Comparison of ENCODE assay signal across 9 cellular contexts in the genomic region with DNA sequence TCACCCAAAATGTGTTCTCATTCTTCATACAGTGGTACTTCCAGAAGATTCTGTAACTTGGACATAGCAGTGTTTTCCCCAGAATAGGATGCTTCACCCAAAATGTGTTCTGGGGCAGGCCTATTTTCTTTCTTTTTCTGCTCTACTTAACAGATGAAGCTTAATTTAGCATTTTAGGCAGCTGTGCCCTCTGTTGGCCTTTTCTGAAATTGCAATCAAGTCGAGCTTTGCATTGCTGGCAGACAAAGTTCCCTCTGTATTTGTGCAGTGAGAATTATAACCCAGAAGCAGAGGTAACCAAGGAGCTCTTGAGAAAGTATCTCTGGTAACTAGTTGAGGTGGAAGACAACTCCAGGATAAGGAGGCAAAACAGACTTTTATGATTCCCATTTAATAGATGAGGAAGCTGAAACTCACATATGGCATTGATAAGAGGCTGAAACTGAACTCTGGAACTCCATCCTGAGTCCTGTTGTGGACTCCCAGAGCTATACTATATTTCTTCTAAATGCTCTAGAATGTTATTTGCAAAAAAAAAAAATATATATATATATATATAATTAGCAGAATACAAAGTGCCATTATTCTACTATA. TPM values are rescaled to one million over a fixed set of nuclear protein-coding genes. Genes with fewer than 3 reads are reported as not detected.
A peak's percentile ranks its signal among the peaks of the same experiment; 100 is the strongest.
DNase-seq lines count a peak whose midpoint lies in the region; ATAC-seq and TF ChIP-seq lines count a peak whose summit lies in the region.
"Had no signal": no experiment of that assay in that cellular context is flagged by ENCODE, and none has a peak within 500 bp of the region (broad histone marks: within the 10 kb centered on the region; RNA-seq: fewer than 3 reads in every experiment).

No MANE protein-coding gene starts in this region.

- DNase-seq in BJ (ENCODE audit: low read depth) (no peak), GM13977 (ENCODE audit: low spot score) (peak; percentile 53), LNCaP clone FGC (ENCODE audit: low read depth) (peak; percentile 26), dermis blood vessel endothelial cell (peak; percentile 68), middle frontal gyrus (ENCODE audit: extremely low spot score, low spot score) (peak; percentile 31), omental fat pad (ENCODE audit: low spot score) (no peak)

- H3K4me3 ChIP-seq in BJ (ENCODE audit: low read depth, low read length) = no peak overlapping the region
- no peak overlapping the region for H3K4me3 ChIP-seq in LNCaP clone FGC (ENCODE audit: low read depth, low read length)
- H3K4me3 ChIP-seq: SJSA1 had no signal

- no peaks in the 10 kb centered on the region for H3K36me3 ChIP-seq in BJ (ENCODE audit: control insufficient read depth, insufficient read depth, low read length)
- H3K36me3 ChIP-seq: SJSA1 had no signal

- CTCF ChIA-PET in BJ (lab: Yijun Ruan, JAX) = interaction anchor here (0.6 to 5.3 kb wide), 27 partner anchors 8 to 296 kb away, joined by 3 to 59 read pairs (median 4); no protein-coding TSS in a partner anchor

- TF ChIP-seq CTCF in BJ (IDR thresholded peaks at IDR 0.05; ENCODE audit: insufficient read depth, low read depth, low read length) = peak; percentile 80
- TF ChIP-seq CTCF in GM13977 (IDR thresholded peaks at IDR 0.05; ENCODE audit: extremely low read depth, insufficient read depth, missing control alignments) = peak; percentile 80
- TF ChIP-seq CTCF in LNCaP clone FGC (IDR thresholded peaks at IDR 0.05; ENCODE audit: control insufficient read depth, extremely low read depth, insufficient read depth) = peak; percentile 71
- TF ChIP-seq CTCF in omental fat pad (IDR thresholded peaks at IDR 0.05) = no peak

- peak; percentile 87 for ATAC-seq in SK-N-SH treated with all-trans-retinoic acid at 6 μM for 48 hours
- no peak for ATAC-seq in omental fat pad (ENCODE audit: low FRiP score)
- no peak for ATAC-seq in GM19455 (IDR thresholded peaks at IDR 0.05; ENCODE audit: unreplicated experiment)

- in situ Hi-C loops in GM13977 (cut with MboI; ENCODE audit: low pct_unique_long_range_greater_than_20kb, low sequenced_read_pairs, unreplicated experiment) = no loop called here

- no peaks in the 10 kb centered on the region for H3K27me3 ChIP-seq in BJ (ENCODE audit: control insufficient read depth, insufficient read depth, low read length)
- H3K27me3 ChIP-seq: SJSA1 had no signal

- POLR2A ChIA-PET in BJ (lab: Charles Lee) = no interaction called here

TF ChIP-seq in SK-N-SH treated with all-trans-retinoic acid at 6 μM for 48 hours, 23 proteins besides CTCF, POLR2A, EP300 and RAD21:
- TF ChIP-seq POU6F1 (CRISPR knock-in tag; IDR thresholded peaks at IDR 0.05; ENCODE audit: borderline replicate concordance, low read depth) (no peak), OSR1 (CRISPR knock-in tag; IDR thresholded peaks at IDR 0.05) (no peak), TSHZ2 (CRISPR knock-in tag; IDR thresholded peaks at IDR 0.05) (no peak)
- TF ChIP-seq, protein P1, sequence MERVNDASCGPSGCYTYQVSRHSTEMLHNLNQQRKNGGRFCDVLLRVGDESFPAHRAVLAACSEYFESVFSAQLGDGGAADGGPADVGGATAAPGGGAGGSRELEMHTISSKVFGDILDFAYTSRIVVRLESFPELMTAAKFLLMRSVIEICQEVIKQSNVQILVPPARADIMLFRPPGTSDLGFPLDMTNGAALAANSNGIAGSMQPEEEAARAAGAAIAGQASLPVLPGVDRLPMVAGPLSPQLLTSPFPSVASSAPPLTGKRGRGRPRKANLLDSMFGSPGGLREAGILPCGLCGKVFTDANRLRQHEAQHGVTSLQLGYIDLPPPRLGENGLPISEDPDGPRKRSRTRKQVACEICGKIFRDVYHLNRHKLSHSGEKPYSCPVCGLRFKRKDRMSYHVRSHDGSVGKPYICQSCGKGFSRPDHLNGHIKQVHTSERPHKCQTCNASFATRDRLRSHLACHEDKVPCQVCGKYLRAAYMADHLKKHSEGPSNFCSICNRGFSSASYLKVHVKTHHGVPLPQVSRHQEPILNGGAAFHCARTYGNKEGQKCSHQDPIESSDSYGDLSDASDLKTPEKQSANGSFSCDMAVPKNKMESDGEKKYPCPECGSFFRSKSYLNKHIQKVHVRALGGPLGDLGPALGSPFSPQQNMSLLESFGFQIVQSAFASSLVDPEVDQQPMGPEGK (CRISPR knock-in tag; IDR thresholded peaks at IDR 0.05; ENCODE audit: borderline replicate concordance) = no peak

RNA-seq across cellular contexts. Expression of gene L1TD1, which starts 50.3 kb away (rescaled TPM):
- 0.01 TPM in 1 of 2 replicates, not detected in the other for polyA plus RNA-seq in BJ (2011; rRNA removed)
- polyA minus RNA-seq in BJ (2011; rRNA and poly(A)+ RNA removed) = not detected in 2 replicates
- total RNA-seq in dermis blood vessel endothelial cell = not detected in 2 replicates
- total RNA-seq in omental fat pad = under 1 TPM in 1 of 4 donors, not detected in 3; 0.13 TPM
- total RNA-seq: SJSA1 had no signal

Comparison
In these comparisons a context has a peak if more than half of its experiments do, and no peak if none do; other contexts are left out.
1. DNase-seq: peak in GM13977 (single experiment), LNCaP clone FGC (single experiment), dermis blood vessel endothelial cell (single experiment) and middle frontal gyrus (single experiment); none in BJ (single experiment) and omental fat pad (single experiment).
2. CTCF ChIP-seq: peak in BJ (single experiment), GM13977 (single experiment) and LNCaP clone FGC (single experiment); none in omental fat pad (0 of 3).